In the genomic region with DNA sequence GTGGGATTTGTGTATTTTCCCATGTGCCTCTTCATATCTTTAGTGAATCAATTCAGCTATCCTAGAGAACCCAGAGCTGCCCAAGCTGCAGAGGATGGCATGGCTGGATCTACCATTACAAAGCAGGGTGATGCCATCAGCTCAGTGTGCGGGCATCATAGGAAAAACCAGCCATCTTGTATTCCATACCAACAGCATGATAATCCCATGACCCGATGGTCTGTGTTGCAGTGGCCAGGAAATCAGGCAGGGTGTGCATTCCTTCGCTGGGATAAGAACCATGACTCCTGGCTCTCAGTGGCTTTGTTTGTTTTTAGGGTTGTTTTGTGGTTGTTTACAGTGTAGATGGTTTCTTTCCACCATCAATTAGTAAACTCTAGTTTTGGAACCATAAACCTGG, we compare ENCODE assay signal across 16 cellular contexts. TPM values are rescaled to one million over a fixed set of nuclear protein-coding genes. Genes with fewer than 3 reads are reported as not detected.
DNase-seq lines count a peak whose midpoint lies in the region; ATAC-seq and TF ChIP-seq lines count a peak whose summit lies in the region.
"Had no signal": no experiment of that assay in that cellular context is flagged by ENCODE, and none has a peak within 500 bp of the region (broad histone marks: within the 10 kb centered on the region; RNA-seq: fewer than 3 reads in every experiment).

No MANE protein-coding gene starts in this region.

- TF ChIP-seq CTCF in lower lobe of right lung (IDR thresholded peaks at IDR 0.05) (no peak), glutamatergic neuron (IDR thresholded peaks at IDR 0.05; ENCODE audit: partially characterized antibody, unreplicated experiment) (no peak)

- no peak for DNase-seq in T-helper 17 cell
- no peak for DNase-seq in lower lobe of right lung
- DNase-seq in substantia nigra (lab: John Stamatoyannopoulos, UW) = no peak
- DNase-seq in CD1c-positive myeloid dendritic cell (ENCODE audit: extremely low spot score) = no peak
- no peak for DNase-seq in glutamatergic neuron
- no peak for DNase-seq in NCI-H1105 treated with DMSO at 0.1 percent for 48 hours (lab: John Stamatoyannopoulos, UW)
- DNase-seq: AML-193; CD4-positive, CD25-positive, alpha-beta regulatory T cell; DMS79 treated with DMSO at 0.1 percent for 48 hours; H7; MG63; NCI-H1930; NCI-H2171 treated with DMSO at 0.1 percent for 48 hours; NCI-H510A had no signal

- intact Hi-C loops in lower lobe of right lung (cut with DNase I) = no loop called here

- ATAC-seq in T-helper 17 cell (no peak), lower lobe of right lung (no peak)
- ATAC-seq: HepG2 had no signal

- H3K27me3 Mint-ChIP-seq in T-helper 17 cell = no peaks in the 10 kb centered on the region
- H3K27me3 Mint-ChIP-seq in glutamatergic neuron (ENCODE audit: unreplicated experiment) = peaks cover 1% of the 10 kb centered on the region
- H3K27me3 Mint-ChIP-seq: CD4-positive, CD25-positive, alpha-beta regulatory T cell had no signal

- no peaks in the 10 kb centered on the region for H3K9me3 ChIP-seq in T-helper 17 cell (ENCODE audit: control insufficient read depth, low read length, poor library complexity, severe bottlenecking)
- no peaks in the 10 kb centered on the region for H3K9me3 ChIP-seq in lower lobe of right lung
- H3K9me3 ChIP-seq: MG63 had no signal

- no peaks in the 10 kb centered on the region for H3K27me3 ChIP-seq in lower lobe of right lung (ENCODE audit: low read depth)
- H3K27me3 ChIP-seq: MG63 had no signal

- H3K4me1 ChIP-seq in lower lobe of right lung = peaks cover 60% of the 10 kb centered on the region

- H3K36me3 ChIP-seq in lower lobe of right lung = peaks cover 5% of the 10 kb centered on the region
- H3K36me3 ChIP-seq: MG63 had no signal

- H3K4me3 Mint-ChIP-seq in T-helper 17 cell (no peak overlapping the region), glutamatergic neuron (ENCODE audit: unreplicated experiment) (no peak overlapping the region)
- H3K4me3 Mint-ChIP-seq: CD4-positive, CD25-positive, alpha-beta regulatory T cell had no signal

- no peak overlapping the region for H3K4me3 ChIP-seq in lower lobe of right lung
- H3K4me3 ChIP-seq: MG63 had no signal

- peak overlapping the region; percentile 44 for H3K27ac ChIP-seq in cingulate gyrus (ENCODE audit: low read depth, low read length)
- H3K27ac ChIP-seq in lower lobe of right lung = peak overlapping the region; percentile 39
- H3K27ac ChIP-seq in substantia nigra (ENCODE audit: low read depth, low read length, poor library complexity, severe bottlenecking) = peak overlapping the region; percentile 68

- H3K27ac Mint-ChIP-seq in T-helper 17 cell (peak overlapping the region; percentile 60), glutamatergic neuron (ENCODE audit: unreplicated experiment) (no peak overlapping the region)

- H3K36me3 Mint-ChIP-seq in T-helper 17 cell (ENCODE audit: low read depth) (peaks cover 3% of the 10 kb centered on the region), glutamatergic neuron (ENCODE audit: unreplicated experiment) (no peaks in the 10 kb centered on the region)

- H3K9me3 Mint-ChIP-seq in glutamatergic neuron (ENCODE audit: unreplicated experiment) = no peaks in the 10 kb centered on the region

- H3K4me1 Mint-ChIP-seq in T-helper 17 cell (peaks cover 3% of the 10 kb centered on the region), glutamatergic neuron (ENCODE audit: low read depth, unreplicated experiment) (peaks cover 2% of the 10 kb centered on the region)

RNA-seq across cellular contexts. Expression of gene ARHGAP31, which starts 36.0 kb away (rescaled TPM):
- total RNA-seq in T-helper 17 cell = 10 to 100 TPM; 11.4 to 11.8 TPM
- total RNA-seq in lower lobe of right lung = 100 TPM
- 0.20 TPM for total RNA-seq in glutamatergic neuron (ENCODE audit: unreplicated experiment)
- total RNA-seq: HepG2 had no signal

Comparison
In these comparisons a context has a peak if more than half of its experiments do, and no peak if none do; other contexts are left out.
1. RNA of gene ARHGAP31, which starts 36.0 kb away (total RNA-seq): 100 TPM in lower lobe of right lung (single experiment) and 11.4 to 11.8 TPM in T-helper 17 cell; 0.20 TPM in glutamatergic neuron (single experiment); every median in the first group is over 10 times any median in the second.
2. Peak in every context shown above with its lines, with median percentiles within 50 percentile points of each other: H3K27ac ChIP-seq.